In genomic region chr10:8990280-8990987, GRCh38 we compare ENCODE assay signal across 18 cellular contexts.
"Had no signal": no experiment of that assay in that cellular context is flagged by ENCODE, and none has a peak within 500 bp of the region (broad histone marks: within the 10 kb centered on the region; RNA-seq: fewer than 3 reads in every experiment).

No MANE protein-coding gene starts in this region.

- H3K4me3 Mint-ChIP-seq: naive thymus-derived CD4-positive, alpha-beta T cell; nephron progenitor cell; stimulated activated memory B cell treated with anti-CD40 and anti-IgM and Interleukin-4, amounts not matched to agents 10 μg/mL and 1 μg/mL and 100 μg/mL, for 72 hours had no signal

- DNase-seq: dermis blood vessel endothelial cell; esophagus squamous epithelium; foreskin fibroblast; glutamatergic neuron; islet precursor cell; mammary epithelial cell; naive thymus-derived CD4-positive, alpha-beta T cell; nephron progenitor cell; psoas muscle; spleen; stimulated activated CD4-positive, alpha-beta T cell treated with anti-CD3 and anti-CD28 coated beads, Interleukin-15, amount 100 ng/mL, for 24 hours; stimulated activated CD4-positive, alpha-beta T cell treated with anti-CD3 and anti-CD28 coated beads, Interleukin-1b, Interleukin-23, amount 100 ng/mL, for 48 hours; stimulated activated CD4-positive, alpha-beta T cell treated with anti-CD3 and anti-CD28 coated beads, Interleukin-4, amount 100 ng/mL, for 24 hours; trophoblast cell had no signal

- H3K9me3 Mint-ChIP-seq: naive thymus-derived CD4-positive, alpha-beta T cell; nephron progenitor cell had no signal

- H3K36me3 Mint-ChIP-seq: naive thymus-derived CD4-positive, alpha-beta T cell; stimulated activated memory B cell treated with anti-CD40 and anti-IgM and Interleukin-4, amounts not matched to agents 10 μg/mL and 1 μg/mL and 100 μg/mL, for 72 hours had no signal

- H3K4me1 Mint-ChIP-seq: nephron progenitor cell; stimulated activated memory B cell treated with anti-CD40 and anti-IgM and Interleukin-4, amounts not matched to agents 10 μg/mL and 1 μg/mL and 100 μg/mL, for 72 hours had no signal

- H3K27ac Mint-ChIP-seq: naive thymus-derived CD4-positive, alpha-beta T cell; nephron progenitor cell; stimulated activated memory B cell treated with anti-CD40 and anti-IgM and Interleukin-4, amounts not matched to agents 10 μg/mL and 1 μg/mL and 100 μg/mL, for 72 hours had no signal

- ATAC-seq: gastroesophageal sphincter; left lobe of liver; naive thymus-derived CD4-positive, alpha-beta T cell; psoas muscle; sciatic nerve; stimulated activated memory B cell treated with anti-CD40 and anti-IgM and Interleukin-4, amounts not matched to agents 10 μg/mL and 1 μg/mL and 100 μg/mL, for 72 hours had no signal

- H3K27me3 Mint-ChIP-seq: stimulated activated memory B cell treated with anti-CD40 and anti-IgM and Interleukin-4, amounts not matched to agents 10 μg/mL and 1 μg/mL and 100 μg/mL, for 72 hours had no signal
